8 cellular contexts compared by ENCODE assay signal in genomic region chr21:43866233-43866632, GRCh38.
DNase-seq lines count a peak whose midpoint lies in the region; FAIRE-seq and TF ChIP-seq lines count a peak whose summit lies in the region.

No MANE protein-coding gene starts in this region.

- H2AFZ ChIP-seq in parathyroid adenoma: peak overlapping the region; percentile 33

- in situ Hi-C loops in ACHN (cut with HindIII; ENCODE audit: low pct_ligation_motif_present, low pct_unique_long_range_greater_than_20kb, low sequenced_read_pairs): no loop called here

- peak overlapping the region; percentile 85 for H3K4me2 ChIP-seq in parathyroid adenoma (ENCODE audit: low read length)

- H3K27ac ChIP-seq in parathyroid adenoma: peak overlapping the region; percentile 93

- FAIRE-seq in D721Med (lab: Jason Lieb, UNC): no peak

- TF ChIP-seq CTCF in GM10266 (IDR thresholded peaks at IDR 0.05; ENCODE audit: control insufficient read depth, insufficient read depth, low read depth, missing control alignments): no peak
- TF ChIP-seq CTCF in parathyroid adenoma (IDR thresholded peaks at IDR 0.05): no peak
- no peak for TF ChIP-seq CTCF in D721Med (IDR thresholded peaks at IDR 0.05; ENCODE audit: insufficient read depth, missing control alignments)

- H3K9me3 ChIP-seq in parathyroid adenoma (ENCODE audit: control insufficient read depth, low read length): no peaks in the 10 kb centered on the region

- H3K9ac ChIP-seq in parathyroid adenoma: no peak overlapping the region

- H3K79me2 ChIP-seq in parathyroid adenoma: peaks cover 25% of the 10 kb centered on the region

- H3K4me1 ChIP-seq in parathyroid adenoma: peaks cover 6% of the 10 kb centered on the region

- DNase-seq in GM10266 (ENCODE audit: extremely low spot score): peak; percentile 82
- peak; percentile 88 for DNase-seq in NCI-H2171 treated with DMSO at 0.1 percent for 48 hours (lab: John Stamatoyannopoulos, UW)
- peak; percentile 31 for DNase-seq in activated effector memory CD4-positive, alpha-beta T cell treated with Interleukin-2 at 50 U/mL for 16 hours
- DNase-seq in glomerular visceral epithelial cell (ENCODE audit: extremely low spot score): peak; percentile 39
- no peak for DNase-seq in D721Med (ENCODE audit: insufficient read length, low spot score)
- no peak for DNase-seq in cortex of kidney (lab: John Stamatoyannopoulos, UW)
- DNase-seq in ACHN: no peak

- no peaks in the 10 kb centered on the region for H3K27me3 ChIP-seq in parathyroid adenoma (ENCODE audit: control insufficient read depth, insufficient read depth, low read length)

- peak overlapping the region; percentile 76 for H3K4me3 ChIP-seq in parathyroid adenoma (ENCODE audit: low read depth, low read length)

- no peaks in the 10 kb centered on the region for H3K36me3 ChIP-seq in parathyroid adenoma (ENCODE audit: control insufficient read depth, insufficient read depth, low read length)

Comparison
In these comparisons a context has a peak if more than half of its experiments do, and no peak if none do; other contexts are left out.
1. DNase-seq: peak in GM10266 (single experiment), NCI-H2171 treated with DMSO at 0.1 percent for 48 hours (single experiment), activated effector memory CD4-positive, alpha-beta T cell treated with Interleukin-2 at 50 U/mL for 16 hours (single experiment) and glomerular visceral epithelial cell (single experiment); none in D721Med (single experiment), cortex of kidney (single experiment) and ACHN (single experiment).